Comparison of ENCODE assay signal across 32 cellular contexts in genomic region chr2:112757265-112757664, GRCh38. TPM values are rescaled to one million over a fixed set of nuclear protein-coding genes. Genes with fewer than 3 reads are reported as not detected.
DNase-seq lines count a peak whose midpoint lies in the region; ATAC-seq, FAIRE-seq and TF ChIP-seq lines count a peak whose summit lies in the region.
"Had no signal": no experiment of that assay in that cellular context is flagged by ENCODE, and none has a peak within 500 bp of the region (broad histone marks: within the 10 kb centered on the region; RNA-seq: fewer than 3 reads in every experiment).

No MANE protein-coding gene starts in this region.

- no peak overlapping the region for H3K9ac ChIP-seq in keratinocyte (ENCODE audit: control insufficient read depth, extremely low read depth, insufficient read depth, low read length)

- H3K4me1 Mint-ChIP-seq in natural killer cell treated with Interleukin-12 subunit alpha and Interleukin-12 subunit beta and Interleukin-15 and Interleukin-18, amount 100 ng/mL, for 72 hours (ENCODE audit: low read depth in 2 of 2): peaks cover 40 to 42% of the 10 kb centered on the region in 2 donors
- peaks cover 8 to 16% of the 10 kb centered on the region in 2 donors for H3K4me1 Mint-ChIP-seq in natural killer cell

- peaks cover 35% of the 10 kb centered on the region for H3K36me3 Mint-ChIP-seq in natural killer cell treated with Interleukin-12 subunit alpha and Interleukin-12 subunit beta and Interleukin-15 and Interleukin-18, amount 100 ng/mL, for 72 hours
- no peaks in the 10 kb centered on the region for H3K36me3 Mint-ChIP-seq in natural killer cell

- peaks cover 0 to 55% of the 10 kb centered on the region in 2 experiments for H3K36me3 ChIP-seq in keratinocyte (ENCODE audit: control insufficient read depth in 2 of 2, extremely low read depth in 1 of 2, insufficient read depth in 2 of 2, low read length in 2 of 2)
- no peaks in the 10 kb centered on the region for H3K36me3 ChIP-seq in ovary
- H3K36me3 ChIP-seq: brain microvascular endothelial cell, colonic mucosa had no signal

- no peaks in the 10 kb centered on the region for H3K9me3 ChIP-seq in keratinocyte (ENCODE audit: control insufficient read depth, low read depth, low read length)
- H3K9me3 ChIP-seq in ovary: no peaks in the 10 kb centered on the region
- H3K9me3 ChIP-seq: colonic mucosa, esophagus squamous epithelium had no signal

- no peak overlapping the region for H3K4me3 ChIP-seq in keratinocyte (ENCODE audit: control insufficient read depth in 2 of 3, extremely low read depth in 1 of 3, insufficient read depth in 2 of 3, low read depth in 1 of 3, low read length in 3 of 3)
- H3K4me3 ChIP-seq in ovary: no peak overlapping the region
- H3K4me3 ChIP-seq: colonic mucosa, esophagus squamous epithelium, PC-9 had no signal

- no peaks in the 10 kb centered on the region for H3K27me3 ChIP-seq in keratinocyte (ENCODE audit: control insufficient read depth, extremely low read depth, insufficient read depth, low read length)
- no peaks in the 10 kb centered on the region for H3K27me3 ChIP-seq in ovary
- H3K27me3 ChIP-seq: brain microvascular endothelial cell, colonic mucosa, esophagus squamous epithelium had no signal

- TF ChIP-seq EP300 in ovary (IDR thresholded peaks at IDR 0.05): no peak

- H3K4me2 ChIP-seq in keratinocyte (ENCODE audit: control insufficient read depth, extremely low read depth, insufficient read depth, low read depth, low read length): no peak overlapping the region
- H3K4me2 ChIP-seq: PC-9 had no signal

- H2AFZ ChIP-seq in keratinocyte (ENCODE audit: control insufficient read depth, low read length): no peak overlapping the region
- H2AFZ ChIP-seq: PC-9 had no signal

- H3K4me1 ChIP-seq in keratinocyte (ENCODE audit: control insufficient read depth, extremely low read depth, insufficient read depth, low read length): peaks cover 4% of the 10 kb centered on the region
- no peaks in the 10 kb centered on the region for H3K4me1 ChIP-seq in ovary (ENCODE audit: insufficient read depth)
- H3K4me1 ChIP-seq: colonic mucosa had no signal

- H3K4me3 Mint-ChIP-seq in natural killer cell treated with Interleukin-12 subunit alpha and Interleukin-12 subunit beta and Interleukin-15 and Interleukin-18, amount 100 ng/mL, for 72 hours: no peak overlapping the region
- H3K4me3 Mint-ChIP-seq in natural killer cell: no peak overlapping the region
- H3K4me3 Mint-ChIP-seq: activated CD8-positive, alpha-beta T cell treated with anti-CD3 and anti-CD28 coated beads, Interleukin-2, amount 10 ng/mL, durations not matched to agents 7 days and 5 days; H9 had no signal

- no peaks in the 10 kb centered on the region for H3K27me3 Mint-ChIP-seq in natural killer cell treated with Interleukin-12 subunit alpha and Interleukin-12 subunit beta and Interleukin-15 and Interleukin-18, amount 100 ng/mL, for 72 hours
- no peaks in the 10 kb centered on the region for H3K27me3 Mint-ChIP-seq in natural killer cell (ENCODE audit: low read depth in 2 of 2)
- H3K27me3 Mint-ChIP-seq: effector memory CD8-positive, alpha-beta T cell had no signal

- intact Hi-C loops in natural killer cell (cut with micrococcal nuclease): no loop called here
- intact Hi-C loops in ovary (cut with DNase I): no loop called here

- no peaks in the 10 kb centered on the region for H4K20me1 ChIP-seq in keratinocyte (ENCODE audit: control insufficient read depth, extremely low read depth, insufficient read depth, low read length)

- H3K9me3 Mint-ChIP-seq in natural killer cell treated with Interleukin-12 subunit alpha and Interleukin-12 subunit beta and Interleukin-15 and Interleukin-18, amount 100 ng/mL, for 72 hours: no peaks in the 10 kb centered on the region
- H3K9me3 Mint-ChIP-seq in natural killer cell: no peaks in the 10 kb centered on the region
- H3K9me3 Mint-ChIP-seq: effector memory CD8-positive, alpha-beta T cell; H9 had no signal

- H3K27ac ChIP-seq in keratinocyte (ENCODE audit: control insufficient read depth, insufficient read depth, low read length) (peak overlapping the region; percentile 16), ovary (no peak overlapping the region)
- H3K27ac ChIP-seq: brain microvascular endothelial cell, colonic mucosa, esophagus squamous epithelium, PC-9 had no signal

- dilution Hi-C loops in keratinocyte (cut with MboI; ENCODE audit: extremely low pct_ligation_motif_present, low sequenced_read_pairs): no loop called here

- 94 to 100% (median 97%) methylated on average over 3 of the region's 3 CpGs for WGBS in ovary, 3 donors

- TF ChIP-seq POLR2A in ovary (IDR thresholded peaks at IDR 0.05): no peak

- TF ChIP-seq CTCF in natural killer cell (IDR thresholded peaks at IDR 0.05) (no peak), keratinocyte (optimal IDR thresholded peaks at IDR 0.05 in 1 of 3, IDR thresholded peaks at IDR 0.05 in 1 of 3, conservative IDR thresholded peaks at IDR 0.05 in 1 of 3; ENCODE audit: extremely low read depth in 1 of 3, insufficient read depth in 2 of 3, low read length in 3 of 3) (no peak), ovary (IDR thresholded peaks at IDR 0.05) (no peak)

- H3K27ac Mint-ChIP-seq in natural killer cell treated with Interleukin-12 subunit alpha and Interleukin-12 subunit beta and Interleukin-15 and Interleukin-18, amount 100 ng/mL, for 72 hours: peak overlapping the region in 1 of 2 donors; percentile 61
- H3K27ac Mint-ChIP-seq in natural killer cell: no peak overlapping the region
- H3K27ac Mint-ChIP-seq: activated CD8-positive, alpha-beta T cell treated with anti-CD3 and anti-CD28 coated beads, Interleukin-2, amount 10 ng/mL, durations not matched to agents 7 days and 5 days; H9 had no signal

- peak; percentile 48 to 83 for ATAC-seq in natural killer cell treated with Interleukin-12 subunit alpha and Interleukin-12 subunit beta and Interleukin-15 and Interleukin-18, amount 100 ng/mL, for 72 hours
- ATAC-seq in natural killer cell (no peak), HG02885 (IDR thresholded peaks at IDR 0.05; ENCODE audit: poor library complexity, unreplicated experiment) (no peak)
- ATAC-seq: activated CD8-positive, alpha-beta T cell treated with anti-CD3 and anti-CD28 coated beads, Interleukin-2, amount 10 ng/mL, durations not matched to agents 7 days and 5 days; effector memory CD8-positive, alpha-beta T cell had no signal

- DNase-seq in natural killer cell treated with Interleukin-12 subunit alpha and Interleukin-12 subunit beta and Interleukin-15 and Interleukin-18, amount 100 ng/mL, for 72 hours (ENCODE audit: low spot score): peak; percentile 80
- DNase-seq in natural killer cell (no peak), amniotic epithelial cell (ENCODE audit: low read depth) (peak; percentile 27), keratinocyte (ENCODE audit: low read depth, low spot score) (no peak), cerebellar nuclear complex (lab: John Stamatoyannopoulos, UW) (no peak), ecto neural progenitor cell (ENCODE audit: low spot score) (no peak), ovary (no peak)
- DNase-seq: activated CD4-positive, CD25-positive, alpha-beta regulatory T cell treated with anti-CD3 and anti-CD28 coated beads, Interleukin-2, amount 50 U/mL, for 72 hours; activated CD8-positive, alpha-beta T cell treated with anti-CD3 and anti-CD28 coated beads, Interleukin-2, amount 10 ng/mL, durations not matched to agents 7 days and 5 days; activated gamma-delta T cell treated with Interleukin-2 at 50 U/mL for 16 hours; brain microvascular endothelial cell; C1 segment of cervical spinal cord; Calu3; colonic mucosa; effector memory CD8-positive, alpha-beta T cell; esophagus squamous epithelium; glutamatergic neuron; H9; kidney glomerular epithelial cell; NCI-H1417 treated with DMSO at 0.1 percent for 48 hours; NCI-H2081 treated with DMSO at 0.1 percent for 48 hours; NCI-H345; NCI-H774; nucleus accumbens; PC-9; retina; SHP77; substantia nigra; T1000 had no signal

- peaks cover 55% of the 10 kb centered on the region for H3K79me2 ChIP-seq in keratinocyte (ENCODE audit: control insufficient read depth, insufficient read depth, low read length)

- FAIRE-seq in keratinocyte (lab: Jason Lieb, UNC): no peak

- no peaks in the 10 kb centered on the region for H3K9me1 ChIP-seq in keratinocyte (ENCODE audit: control insufficient read depth, extremely low read depth, insufficient read depth, low read length)

RNA-seq across cellular contexts. Expression of gene CKAP2L, which starts 7.1 kb away (rescaled TPM):
- 10 to 100 TPM; 26.8 to 45.7 TPM for total RNA-seq in natural killer cell treated with Interleukin-12 subunit alpha and Interleukin-12 subunit beta and Interleukin-15 and Interleukin-18, amount 100 ng/mL, for 72 hours
- total RNA-seq in natural killer cell: 1 to 10 TPM; 1.2 to 3.4 (median 1.2) TPM
- polyA plus RNA-seq in keratinocyte: 1.2 to 10.9 TPM (median 9.3 TPM) in 3 replicates
- 0.50 TPM for polyA plus RNA-seq in keratinocyte (2011; ENCODE audit: low read depth)
- polyA plus RNA-seq in keratinocyte (2011; cell fraction: cytosol; rRNA removed): 1.8 and 3.3 TPM in 2 replicates
- 1.5 and 2.0 TPM in 2 replicates for polyA plus RNA-seq in keratinocyte (2011; cell fraction: nucleus; rRNA removed)
- polyA plus RNA-seq in keratinocyte (2012; ENCODE audit: low replicate concordance): 0.45 and 9.6 TPM in 2 replicates
- 0.89 to 7.2 TPM (median 1.6 TPM) in 3 replicates for polyA minus RNA-seq in keratinocyte
- polyA minus RNA-seq in keratinocyte (2011; cell fraction: cytosol; rRNA and poly(A)+ RNA removed): 1.2 TPM
- 0.84 and 2.2 TPM in 2 replicates for polyA minus RNA-seq in keratinocyte (2011; cell fraction: nucleus; rRNA and poly(A)+ RNA removed)
- total RNA-seq in ovary: 1 to 10 TPM in 1 of 7 donors, under 1 TPM in 3, not detected in 3; 0.11 to 1.4 (median 0.14) TPM
- polyA plus RNA-seq in ovary: 1 to 10 TPM in 1 of 2 donors, under 1 TPM in 1; 0.15 to 1.3 TPM

RNA-seq across cellular contexts. Expression of gene IL1A, which starts 27.0 kb away (rescaled TPM):
- total RNA-seq in natural killer cell treated with Interleukin-12 subunit alpha and Interleukin-12 subunit beta and Interleukin-15 and Interleukin-18, amount 100 ng/mL, for 72 hours: 10 to 100 TPM in 1 of 2 donors, under 1 TPM in 1; 0.25 to 12.3 TPM
- total RNA-seq in natural killer cell (1 to 10 TPM in 1 of 3 donors, under 1 TPM in 1, not detected in 1; 0.45 to 1.6 TPM), ovary (under 1 TPM in 4 of 7 donors, not detected in 3; 0.10 to 0.69 (median 0.20) TPM)
- polyA plus RNA-seq in keratinocyte (146 to 269 TPM (median 240 TPM) in 3 replicates), ovary (under 1 TPM in 1 of 2 donors, not detected in 1; 0.07 TPM)
- 121 TPM for polyA plus RNA-seq in keratinocyte (2011; ENCODE audit: low read depth)
- polyA plus RNA-seq in keratinocyte (2011; cell fraction: cytosol; rRNA removed): 145 and 292 TPM in 2 replicates
- 339 and 358 TPM in 2 replicates for polyA plus RNA-seq in keratinocyte (2011; cell fraction: nucleus; rRNA removed)
- 118 and 151 TPM in 2 replicates for polyA plus RNA-seq in keratinocyte (2012; ENCODE audit: low replicate concordance)
- polyA minus RNA-seq in keratinocyte: 35.3 to 143 TPM (median 103 TPM) in 3 replicates
- 90.0 TPM for polyA minus RNA-seq in keratinocyte (2011; cell fraction: cytosol; rRNA and poly(A)+ RNA removed)
- polyA minus RNA-seq in keratinocyte (2011; cell fraction: nucleus; rRNA and poly(A)+ RNA removed): 106 and 198 TPM in 2 replicates
- total RNA-seq: activated CD8-positive, alpha-beta T cell treated with anti-CD3 and anti-CD28 coated beads, Interleukin-2, amount 10 ng/mL, durations not matched to agents 7 days and 5 days had no signal

RNA-seq across cellular contexts. Expression of gene NT5DC4, which starts 36.4 kb away (rescaled TPM):
- total RNA-seq in natural killer cell treated with Interleukin-12 subunit alpha and Interleukin-12 subunit beta and Interleukin-15 and Interleukin-18, amount 100 ng/mL, for 72 hours: not detected
- total RNA-seq in natural killer cell: 1 to 10 TPM in 1 of 3 donors, under 1 TPM in 1, not detected in 1; 0.45 to 2.0 TPM
- 0.03 to 1.00 TPM (median 0.07 TPM) in 3 replicates for polyA plus RNA-seq in keratinocyte
- polyA plus RNA-seq in keratinocyte (2011; ENCODE audit: low read depth): not detected
- 0.06 TPM in 1 of 2 replicates, not detected in the other for polyA plus RNA-seq in keratinocyte (2011; cell fraction: cytosol; rRNA removed)
- polyA plus RNA-seq in keratinocyte (2011; cell fraction: nucleus; rRNA removed): 0.10 TPM in 1 of 2 replicates, not detected in the other
- polyA plus RNA-seq in keratinocyte (2012; ENCODE audit: low replicate concordance): 0.13 TPM in 1 of 2 replicates, not detected in the other
- not detected in 3 replicates for polyA minus RNA-seq in keratinocyte
- polyA minus RNA-seq in keratinocyte (2011; cell fraction: cytosol; rRNA and poly(A)+ RNA removed): not detected
- polyA minus RNA-seq in keratinocyte (2011; cell fraction: nucleus; rRNA and poly(A)+ RNA removed): not detected in 2 replicates
- total RNA-seq in ovary: not detected
- not detected for polyA plus RNA-seq in ovary
- total RNA-seq: activated CD8-positive, alpha-beta T cell treated with anti-CD3 and anti-CD28 coated beads, Interleukin-2, amount 10 ng/mL, durations not matched to agents 7 days and 5 days; colonic mucosa; Daoy; esophagus squamous epithelium; H9; urinary bladder had no signal
- polyA plus RNA-seq: urinary bladder had no signal

Comparison
In these comparisons a context has a peak if more than half of its experiments do, and no peak if none do; other contexts are left out.
1. ATAC-seq: peak in natural killer cell treated with Interleukin-12 subunit alpha and Interleukin-12 subunit beta and Interleukin-15 and Interleukin-18, amount 100 ng/mL, for 72 hours (2 of 2); none in natural killer cell (0 of 3) and HG02885 (single experiment).
2. DNase-seq: peak in natural killer cell treated with Interleukin-12 subunit alpha and Interleukin-12 subunit beta and Interleukin-15 and Interleukin-18, amount 100 ng/mL, for 72 hours (single experiment) and amniotic epithelial cell (single experiment); none in natural killer cell (single experiment), keratinocyte (single experiment), cerebellar nuclear complex (0 of 2), ecto neural progenitor cell (single experiment) and ovary (0 of 5).
3. RNA of gene CKAP2L, which starts 7.1 kb away (total RNA-seq): 26.8 to 45.7 TPM in natural killer cell treated with Interleukin-12 subunit alpha and Interleukin-12 subunit beta and Interleukin-15 and Interleukin-18, amount 100 ng/mL, for 72 hours; 1.2 to 3.4 TPM in natural killer cell and 0.11 to 1.4 TPM in ovary; every median in the first group is over 4 times any median in the second.